ENCODE assay signal across 25 cellular contexts in genomic region chr3:156600834-156601233, GRCh38. TPM values are rescaled to one million over a fixed set of nuclear protein-coding genes. Genes with fewer than 3 reads are reported as not detected.
DNase-seq lines count a peak whose midpoint lies in the region; ATAC-seq, FAIRE-seq and TF ChIP-seq lines count a peak whose summit lies in the region.
"Had no signal": no experiment of that assay in that cellular context is flagged by ENCODE, and none has a peak within 500 bp of the region (broad histone marks: within the 10 kb centered on the region; RNA-seq: fewer than 3 reads in every experiment).

No MANE protein-coding gene starts in this region.

- POLR2A ChIA-PET in MCF 10A (lab: Yijun Ruan, JAX), result interaction anchor here (1.6 kb wide), 1 partner anchor 46 kb away, joined by 6 read pairs; the partner anchor contains the start of gene SSR3
- POLR2A ChIA-PET in K562 (lab: Yijun Ruan, JAX), result interaction anchor here (0.6 to 2.2 kb wide), 7 partner anchors 9 to 560 kb away, joined by 3 to 10 read pairs (median 4); partner anchors contain the start of gene SSR3

- H4K20me1 ChIP-seq in mammary epithelial cell (ENCODE audit: insufficient read depth, low read length), result no peaks in the 10 kb centered on the region
- H4K20me1 ChIP-seq in K562 (replicated peaks; ENCODE audit: control insufficient read depth, insufficient read depth, low read length), result no peaks in the 10 kb centered on the region
- H4K20me1 ChIP-seq: BLaER1 treated with 17β-estradiol and CSF1 and Interleukin-3, amounts not matched to agents 10 nM and 100 nM had no signal

- TF ChIP-seq EP300 in K562 (IDR thresholded peaks at IDR 0.05; ENCODE audit: low read length), result no peak

- H3K27ac Mint-ChIP-seq in MCF 10A (ENCODE audit: low read depth, unreplicated experiment), result no peak overlapping the region
- H3K27ac Mint-ChIP-seq: B cell; CD4-positive, alpha-beta T cell; CD8-positive, alpha-beta T cell had no signal

- H3K36me3 Mint-ChIP-seq in MCF 10A (ENCODE audit: insufficient read depth, unreplicated experiment), result no peaks in the 10 kb centered on the region
- H3K36me3 Mint-ChIP-seq: CD8-positive, alpha-beta T cell had no signal

- no peak overlapping the region for H3K4me3 Mint-ChIP-seq in MCF 10A (ENCODE audit: unreplicated experiment)
- H3K4me3 Mint-ChIP-seq: B cell; CD4-positive, alpha-beta T cell; CD8-positive, alpha-beta T cell had no signal

- H3K9me1 ChIP-seq in K562 (ENCODE audit: control insufficient read depth, insufficient read depth, low read length), result no peaks in the 10 kb centered on the region

- H3K36me3 ChIP-seq in mammary epithelial cell (ENCODE audit: insufficient read depth, low read length) (no peaks in the 10 kb centered on the region), K562 (ENCODE audit: control insufficient read depth, insufficient read depth, low read length) (no peaks in the 10 kb centered on the region)
- H3K36me3 ChIP-seq: BLaER1 treated with 17β-estradiol and CSF1 and Interleukin-3, amounts not matched to agents 10 nM and 100 nM had no signal

- no peak overlapping the region for H3K9ac ChIP-seq in mammary epithelial cell (ENCODE audit: insufficient read depth, low read length)
- H3K9ac ChIP-seq in K562 (ENCODE audit: insufficient read depth in 1 of 2, low read depth in 2 of 2, low read length in 2 of 2), result no peak overlapping the region
- H3K9ac ChIP-seq: BLaER1 treated with 17β-estradiol and CSF1 and Interleukin-3, amounts not matched to agents 10 nM and 100 nM had no signal

- no peak for TF ChIP-seq CTCF in MCF 10A (IDR thresholded peaks at IDR 0.05; ENCODE audit: unreplicated experiment)
- TF ChIP-seq CTCF in mammary epithelial cell (conservative IDR thresholded peaks at IDR 0.05 in 1 of 2, IDR thresholded peaks at IDR 0.05 in 1 of 2; ENCODE audit: extremely low read depth in 1 of 2, insufficient read depth in 1 of 2, low read depth in 1 of 2, low read length in 2 of 2), result no peak
- no peak for TF ChIP-seq CTCF in K562 (IDR thresholded peaks at IDR 0.05 in 2 of 3, conservative IDR thresholded peaks at IDR 0.05 in 1 of 3; ENCODE audit: insufficient read depth in 2 of 3, low read depth in 1 of 3, low read length in 3 of 3)
- no peak for TF ChIP-seq CTCF in epithelial cell of esophagus (IDR thresholded peaks at IDR 0.05; ENCODE audit: insufficient read depth, low read depth, low read length, missing control alignments)

- H3K27me3 ChIP-seq in mammary epithelial cell (ENCODE audit: insufficient read depth, low read length), result no peaks in the 10 kb centered on the region
- H3K27me3 ChIP-seq in K562 (ENCODE audit: control insufficient read depth in 2 of 2, insufficient read depth in 2 of 2, low read length in 2 of 2), result no peaks in the 10 kb centered on the region
- H3K27me3 ChIP-seq: BLaER1 treated with 17β-estradiol and CSF1 and Interleukin-3, amounts not matched to agents 10 nM and 100 nM had no signal

- DNase-seq in MCF 10A (ENCODE audit: unreplicated experiment) (peak; percentile 27), mammary epithelial cell (no peak), K562 (ENCODE audit: extremely low read depth in 1 of 4, low spot score in 3 of 4) (no peak), epithelial cell of esophagus (ENCODE audit: low read depth) (peak; percentile 51), NCI-H345 (lab: John Stamatoyannopoulos, UW) (no peak), NCI-H2227 treated with DMSO at 0.1 percent for 48 hours (lab: John Stamatoyannopoulos, UW) (no peak)
- DNase-seq: AML-193; CD4-positive, alpha-beta T cell; CD8-positive, alpha-beta T cell; DMS 273 treated with DMSO at 0.1 percent for 48 hours; DMS153; DMS53; DMS79; DND-41; EL; GDM1 had no signal

- no peak for FAIRE-seq in K562 (lab: Jason Lieb, UNC)
- FAIRE-seq: A549, GM12878, GM12892, GM18507 had no signal

- H3K4me2 ChIP-seq in mammary epithelial cell (ENCODE audit: insufficient read depth, low read depth, low read length) (no peak overlapping the region), K562 (ENCODE audit: insufficient read depth, low read length) (no peak overlapping the region)
- H3K4me2 ChIP-seq: A549; BLaER1 treated with 17β-estradiol and CSF1 and Interleukin-3, amounts not matched to agents 10 nM and 100 nM had no signal

- BruUV-seq in MCF 10A (replicated peaks; lab: Mats Ljungman, UMichigan) (no TSS peak), mammary epithelial cell (replicated peaks; lab: Mats Ljungman, UMichigan) (no TSS peak), K562 (replicated peaks; lab: Mats Ljungman, UMichigan) (no TSS peak)

- TF ChIP-seq POLR2A in K562 (conservative IDR thresholded peaks at IDR 0.05), result no peak

- in situ Hi-C loops in mammary epithelial cell (cut with MboI; ENCODE audit: low sequenced_read_pairs in 2 of 2), result no loop called here
- in situ Hi-C loops in K562 (cut with MboI), result no loop called here

- no peak for TF ChIP-seq RAD21 in K562 (CRISPR knock-in tag; conservative IDR thresholded peaks at IDR 0.05 in 1 of 2, IDR thresholded peaks at IDR 0.05 in 1 of 2)

- H3K4me1 Mint-ChIP-seq in MCF 10A (ENCODE audit: insufficient read depth, unreplicated experiment), result peaks cover 22% of the 10 kb centered on the region

- H3K4me3 ChIP-seq in mammary epithelial cell (replicated peaks in 1 of 3; ENCODE audit: insufficient read depth in 1 of 3, low read depth in 2 of 3, low read length in 3 of 3) (no peak overlapping the region), K562 (no peak overlapping the region), epithelial cell of esophagus (ENCODE audit: low read length) (no peak overlapping the region)
- H3K4me3 ChIP-seq: A549; BLaER1 treated with 17β-estradiol and CSF1 and Interleukin-3, amounts not matched to agents 10 nM and 100 nM; GM12878 had no signal

- 98% methylated on average over 4 of the region's 4 CpGs for WGBS in mammary epithelial cell (ENCODE audit: low coverage, missing lambda C conversion rate)
- WGBS in K562 (ENCODE audit: insufficient coverage, low coverage, missing lambda C conversion rate), result 76% methylated on average over 4 of the region's 4 CpGs

- H3K9me3 ChIP-seq in mammary epithelial cell (replicated peaks; ENCODE audit: insufficient read depth, low read length) (no peaks in the 10 kb centered on the region), K562 (replicated peaks; ENCODE audit: control insufficient read depth, insufficient read depth, low read depth, low read length) (no peaks in the 10 kb centered on the region)
- H3K9me3 ChIP-seq: A549; BLaER1 treated with 17β-estradiol and CSF1 and Interleukin-3, amounts not matched to agents 10 nM and 100 nM had no signal

- ATAC-seq in K562 (no peak), HG03565 (IDR thresholded peaks at IDR 0.05; ENCODE audit: unreplicated experiment) (no peak)
- ATAC-seq: A549; CD8-positive, alpha-beta T cell; GM12878 had no signal

- H3K27ac ChIP-seq in mammary epithelial cell (ENCODE audit: insufficient read depth, low read depth, low read length) (no peak overlapping the region), K562 (ENCODE audit: extremely low read depth, low read depth, low read length) (peak overlapping the region; percentile 66)
- H3K27ac ChIP-seq: 22Rv1; BLaER1 treated with 17β-estradiol and CSF1 and Interleukin-3, amounts not matched to agents 10 nM and 100 nM; C4-2B had no signal

- intact Hi-C loops in MCF 10A (cut with micrococcal nuclease) (no loop called here), mammary epithelial cell (cut with micrococcal nuclease) (no loop called here), K562 (cut with micrococcal nuclease) (no loop called here)

- CTCF ChIA-PET in MCF 10A (lab: Yijun Ruan, JAX), result interaction anchor here (0.8 to 1.0 kb wide), 3 partner anchors 15 to 537 kb away, joined by 3 read pairs; no protein-coding TSS in a partner anchor
- CTCF ChIA-PET in mammary epithelial cell (lab: Charles Lee; ENCODE audit: low non-redundant PET), result no interaction called here
- CTCF ChIA-PET in K562 (lab: Yijun Ruan, JAX; ENCODE audit: low intra/inter-chr PET ratio), result no interaction called here

- dilution Hi-C loops in mammary epithelial cell (cut with HindIII; ENCODE audit: low sequenced_read_pairs), result no loop called here

- H3K27me3 Mint-ChIP-seq in MCF 10A (ENCODE audit: insufficient read depth, unreplicated experiment), result no peaks in the 10 kb centered on the region

- no peaks in the 10 kb centered on the region for H3K9me3 Mint-ChIP-seq in MCF 10A (ENCODE audit: unreplicated experiment)
- H3K9me3 Mint-ChIP-seq: CD4-positive, alpha-beta T cell; CD8-positive, alpha-beta T cell had no signal

- H3K4me1 ChIP-seq in mammary epithelial cell (ENCODE audit: insufficient read depth, low read length) (peaks cover 13% of the 10 kb centered on the region), K562 (replicated peaks in 1 of 2; ENCODE audit: control insufficient read depth in 2 of 2, insufficient read depth in 2 of 2, low read length in 2 of 2) (peaks cover 21 to 54% of the 10 kb centered on the region in 2 experiments)
- H3K4me1 ChIP-seq: A549; BLaER1 treated with 17β-estradiol and CSF1 and Interleukin-3, amounts not matched to agents 10 nM and 100 nM had no signal

- H2AFZ ChIP-seq in mammary epithelial cell (ENCODE audit: low read depth, low read length) (no peak overlapping the region), K562 (ENCODE audit: low read depth, low read length) (peak overlapping the region; percentile 63)

- H3K79me2 ChIP-seq in mammary epithelial cell (ENCODE audit: insufficient read depth, low read length) (no peaks in the 10 kb centered on the region), K562 (ENCODE audit: control insufficient read depth, insufficient read depth, low read length) (no peaks in the 10 kb centered on the region)

TF ChIP-seq in K562, 482 proteins besides CTCF, POLR2A, EP300 and RAD21 (continues in another document):
- no peak for TF ChIP-seq ZNF583 (CRISPR knock-in tag; IDR thresholded peaks at IDR 0.05)

RNA-seq across cellular contexts. Expression of gene SSR3, which starts 45.9 kb away (rescaled TPM):
- total RNA-seq in MCF 10A (2022) (447 and 568 TPM in 2 replicates), mammary epithelial cell (100 to 1,000 TPM; 375 to 388 TPM), K562 (2014; rRNA removed) (104 and 139 TPM in 2 replicates), K562 (2014; rRNA removed; fragmentation: Illumina TruSeq; extraction: Trizol) (330 and 368 TPM in 2 replicates), K562 (2015; rRNA removed; fragmentation: Illumina TruSeq; extraction: Trizol) (206 and 248 TPM in 2 replicates), K562 (2021) (243 and 257 TPM in 2 replicates)
- polyA plus RNA-seq in mammary epithelial cell (339 TPM), K562 (2011; rRNA removed) (354 and 388 TPM in 2 replicates), K562 (2014; fragmentation: Illumina TruSeq; extraction: Trizol) (246 and 307 TPM in 2 replicates), K562 (2014; fragmentation: Nextera tagmentation; extraction: Ambion mirVana) (100 to 1,000 TPM; 423 to 464 TPM), K562 (2014; rRNA removed) (154 and 214 TPM in 2 replicates)
- 575 TPM for polyA minus RNA-seq in mammary epithelial cell
- 161 and 194 TPM in 2 replicates for total RNA-seq in K562 (2011; cell fraction: chromatin; rRNA removed; ENCODE audit: low replicate concordance)
- 173 and 183 TPM in 2 replicates for total RNA-seq in K562 (2011; cell fraction: nucleolus; rRNA removed)
- 226 and 257 TPM in 2 replicates for total RNA-seq in K562 (2011; cell fraction: nucleoplasm; rRNA removed)
- 155 and 228 TPM in 2 replicates for polyA plus RNA-seq in K562 (2011; cell fraction: cytosol; rRNA removed)
- polyA plus RNA-seq in K562 (2011; cell fraction: nucleus; rRNA removed), result 70.9 and 103 TPM in 2 replicates
- polyA plus RNA-seq in K562 (2012), result 284 and 396 TPM in 2 replicates
- polyA minus RNA-seq in K562 (2011; rRNA and poly(A)+ RNA removed), result 571 and 620 TPM in 2 replicates
- polyA minus RNA-seq in K562 (2011; cell fraction: cytosol; rRNA and poly(A)+ RNA removed), result 141 and 146 TPM in 2 replicates
- 74.0 and 143 TPM in 2 replicates for polyA minus RNA-seq in K562 (2011; cell fraction: nucleus; rRNA and poly(A)+ RNA removed)

Comparison
In these comparisons a context has a peak if more than half of its experiments do, and no peak if none do; other contexts are left out.
1. DNase-seq: peak in MCF 10A (single experiment) and epithelial cell of esophagus (single experiment); none in mammary epithelial cell (single experiment), K562 (0 of 4), NCI-H345 (single experiment) and NCI-H2227 treated with DMSO at 0.1 percent for 48 hours (single experiment).